ENCODE assay signal across 24 cellular contexts in genomic region chr10:103439776-103440175, GRCh38. TPM values are rescaled to one million over a fixed set of nuclear protein-coding genes. Genes with fewer than 3 reads are reported as not detected.
"Had no signal": no experiment of that assay in that cellular context is flagged by ENCODE, and none has a peak within 500 bp of the region (broad histone marks: within the 10 kb centered on the region; RNA-seq: fewer than 3 reads in every experiment).

No MANE protein-coding gene starts in this region.

- H3K27ac ChIP-seq: ascending aorta, breast epithelium, gastrocnemius medialis, heart right ventricle, left ventricle myocardium inferior, ovary, sigmoid colon, tibial artery, WERI-Rb-1 had no signal

- DNase-seq: activated CD4-positive, alpha-beta memory T cell treated with anti-CD3 and anti-CD28 coated beads for 36 hours; activated CD4-positive, alpha-beta T cell treated with anti-CD3 and anti-CD28 coated beads for 36 hours; activated naive CD4-positive, alpha-beta T cell; cerebellar nuclear complex; effector CD4-positive, alpha-beta T cell; gastrocnemius medialis; heart right ventricle; kidney glomerular epithelial cell; left ventricle myocardium inferior; ovary; sigmoid colon; stimulated activated CD4-positive, alpha-beta T cell treated with anti-CD3 and anti-CD28 coated beads, Interleukin-4, amount 100 ng/mL, for 24 hours; stimulated activated naive CD4-positive, alpha-beta T cell; substantia nigra; tibial artery; WERI-Rb-1 had no signal

- H3K4me3 Mint-ChIP-seq: activated CD4-positive, alpha-beta memory T cell treated with anti-CD3 and anti-CD28 coated beads for 36 hours; activated CD4-positive, alpha-beta T cell treated with anti-CD3 and anti-CD28 coated beads for 36 hours had no signal

- H3K27ac Mint-ChIP-seq: activated CD4-positive, alpha-beta memory T cell treated with anti-CD3 and anti-CD28 coated beads for 36 hours; activated CD4-positive, alpha-beta T cell treated with anti-CD3 and anti-CD28 coated beads for 36 hours had no signal

- ATAC-seq: activated CD4-positive, alpha-beta T cell treated with anti-CD3 and anti-CD28 coated beads for 36 hours; gastrocnemius medialis; heart right ventricle; SK-N-SH treated with all-trans-retinoic acid at 6 μM for 48 hours had no signal

- H3K27me3 ChIP-seq: ascending aorta, breast epithelium, gastrocnemius medialis, heart right ventricle, ovary, sigmoid colon, tibial artery had no signal

- H3K27me3 Mint-ChIP-seq: activated CD4-positive, alpha-beta memory T cell treated with anti-CD3 and anti-CD28 coated beads for 36 hours; activated CD4-positive, alpha-beta T cell treated with anti-CD3 and anti-CD28 coated beads for 36 hours had no signal

- H3K9me3 Mint-ChIP-seq: activated CD4-positive, alpha-beta memory T cell treated with anti-CD3 and anti-CD28 coated beads for 36 hours had no signal

- H3K4me3 ChIP-seq: ascending aorta, breast epithelium, gastrocnemius medialis, heart right ventricle, left ventricle myocardium inferior, ovary, sigmoid colon, tibial artery had no signal

- H3K9me3 ChIP-seq: ascending aorta, breast epithelium, gastrocnemius medialis, heart right ventricle, left ventricle myocardium inferior, ovary, sigmoid colon, tibial artery had no signal

- H3K4me1 Mint-ChIP-seq: activated CD4-positive, alpha-beta T cell treated with anti-CD3 and anti-CD28 coated beads for 36 hours had no signal

- FAIRE-seq: urothelium cell line had no signal

- H3K4me1 ChIP-seq: breast epithelium, sigmoid colon had no signal

- H3K36me3 ChIP-seq: breast epithelium, ovary had no signal

RNA-seq across cellular contexts. Expression of gene CALHM1, which starts 18.9 kb away (rescaled TPM):
- total RNA-seq: activated CD4-positive, alpha-beta memory T cell treated with anti-CD3 and anti-CD28 coated beads for 36 hours; activated CD4-positive, alpha-beta T cell treated with anti-CD3 and anti-CD28 coated beads for 36 hours; ascending aorta; breast epithelium; gastrocnemius medialis; heart right ventricle; left ventricle myocardium inferior; mononuclear cell; ovary; pulmonary artery endothelial cell; sigmoid colon had no signal
- polyA plus RNA-seq: adipose tissue, heart right ventricle, ovary had no signal

RNA-seq across cellular contexts. Expression of gene CALHM3, which starts 39.3 kb away (rescaled TPM):
- total RNA-seq: activated CD4-positive, alpha-beta memory T cell treated with anti-CD3 and anti-CD28 coated beads for 36 hours; activated CD4-positive, alpha-beta T cell treated with anti-CD3 and anti-CD28 coated beads for 36 hours; ascending aorta; breast epithelium; esophagus mucosa; gastrocnemius medialis; heart right ventricle; left ventricle myocardium inferior; mononuclear cell; ovary; pulmonary artery endothelial cell; sigmoid colon had no signal
- polyA plus RNA-seq: heart right ventricle, ovary, sigmoid colon had no signal
